Comparison of ENCODE assay signal across 9 cellular contexts in genomic region chr1:26694185-26694572, GRCh38. TPM values are rescaled to one million over a fixed set of nuclear protein-coding genes. Genes with fewer than 3 reads are reported as not detected.
A peak's percentile ranks its signal among the peaks of the same experiment; 100 is the strongest.
DNase-seq lines count a peak whose midpoint lies in the region; ATAC-seq, FAIRE-seq and TF ChIP-seq lines count a peak whose summit lies in the region.
"Had no signal": no experiment of that assay in that cellular context is flagged by ENCODE, and none has a peak within 500 bp of the region (broad histone marks: within the 10 kb centered on the region; RNA-seq: fewer than 3 reads in every experiment).

No MANE protein-coding gene starts in this region.

- WGBS in stomach, 5 donors = 18 to 32% (median 22%) methylated on average over 2 of the region's 2 CpGs

- no peaks in the 10 kb centered on the region for H3K27me3 ChIP-seq in keratinocyte (ENCODE audit: control insufficient read depth, extremely low read depth, insufficient read depth, low read length)
- H3K27me3 ChIP-seq in stomach = no peaks in the 10 kb centered on the region

- dilution Hi-C loops in keratinocyte (cut with MboI; ENCODE audit: extremely low pct_ligation_motif_present, low sequenced_read_pairs) = no loop called here

- ATAC-seq in HG03432 (IDR thresholded peaks at IDR 0.05; ENCODE audit: unreplicated experiment) = no peak

- H3K4me2 ChIP-seq in keratinocyte (ENCODE audit: control insufficient read depth, extremely low read depth, insufficient read depth, low read depth, low read length) = peak overlapping the region; percentile 99

- H3K9ac ChIP-seq in keratinocyte (ENCODE audit: control insufficient read depth, extremely low read depth, insufficient read depth, low read length) = no peak overlapping the region

- CTCF ChIA-PET in activated CD4-positive, alpha-beta memory T cell treated with anti-CD3 and anti-CD28 coated beads for 36 hours (lab: Charles Lee) = interaction anchor here (1.3 to 5.7 kb wide), 4 partner anchors 17 to 194 kb away, joined by 7 to 61 read pairs (median 12); partner anchors contain the start of gene PIGV

- intact Hi-C loops in activated CD4-positive, alpha-beta memory T cell treated with anti-CD3 and anti-CD28 coated beads for 36 hours (cut with micrococcal nuclease) = loop anchor here (5.0 to 10.0 kb wide), 4 partner anchors 92 to 409 kb away; partner anchors contain the start of genes SFN and SH3BGRL3
- intact Hi-C loops in stomach (cut with DNase I; ENCODE audit: low total_unique reads) = no loop called here

- TF ChIP-seq EP300 in stomach (IDR thresholded peaks at IDR 0.05) = no peak

- TF ChIP-seq POLR2A in stomach (IDR thresholded peaks at IDR 0.05) = no peak

- no peaks in the 10 kb centered on the region for H3K9me3 ChIP-seq in keratinocyte (ENCODE audit: control insufficient read depth, low read depth, low read length)
- H3K9me3 ChIP-seq in stomach = no peaks in the 10 kb centered on the region

- no peaks in the 10 kb centered on the region for H3K9me1 ChIP-seq in keratinocyte (ENCODE audit: control insufficient read depth, extremely low read depth, insufficient read depth, low read length)

- DNase-seq in DMS53 (lab: John Stamatoyannopoulos, UW) (peak; percentile 32), DMS53 treated with DMSO at 0.1 percent for 48 hours (lab: John Stamatoyannopoulos, UW; ENCODE audit: unreplicated experiment) (no peak), keratinocyte (ENCODE audit: low read depth, low spot score) (no peak), stomach (no peak), pons (ENCODE audit: low spot score) (no peak), SIG-M5 (lab: John Stamatoyannopoulos, UW) (no peak)
- DNase-seq in activated CD4-positive, alpha-beta memory T cell treated with anti-CD3 and anti-CD28 coated beads for 36 hours = no peak

- H2AFZ ChIP-seq in keratinocyte (ENCODE audit: control insufficient read depth, low read length) = peak overlapping the region; percentile 17

- no peak overlapping the region for H3K4me3 ChIP-seq in keratinocyte (ENCODE audit: control insufficient read depth in 2 of 3, extremely low read depth in 1 of 3, insufficient read depth in 2 of 3, low read depth in 1 of 3, low read length in 3 of 3)
- peak overlapping the region in 1 of 4 donors; percentile 63 for H3K4me3 ChIP-seq in stomach

- H3K27ac ChIP-seq in keratinocyte (ENCODE audit: control insufficient read depth, insufficient read depth, low read length) = peak overlapping the region; percentile 94
- peak overlapping the region; percentile 72 to 98 (median 97) for H3K27ac ChIP-seq in stomach

- TF ChIP-seq CTCF in keratinocyte (optimal IDR thresholded peaks at IDR 0.05 in 1 of 3, IDR thresholded peaks at IDR 0.05 in 1 of 3, conservative IDR thresholded peaks at IDR 0.05 in 1 of 3; ENCODE audit: extremely low read depth in 1 of 3, insufficient read depth in 2 of 3, low read length in 3 of 3) (no peak), stomach (IDR thresholded peaks at IDR 0.05) (no peak)

- H3K4me1 ChIP-seq in keratinocyte (ENCODE audit: control insufficient read depth, extremely low read depth, insufficient read depth, low read length) = peaks cover 34% of the 10 kb centered on the region
- H3K4me1 ChIP-seq in stomach = peaks cover 41 to 63% (median 54%) of the 10 kb centered on the region in 4 donors

- H3K4me1 Mint-ChIP-seq in activated CD4-positive, alpha-beta memory T cell treated with anti-CD3 and anti-CD28 coated beads for 36 hours (ENCODE audit: low read depth) = peaks cover 25% of the 10 kb centered on the region

- H3K27me3 Mint-ChIP-seq in activated CD4-positive, alpha-beta memory T cell treated with anti-CD3 and anti-CD28 coated beads for 36 hours = no peaks in the 10 kb centered on the region

- H3K36me3 Mint-ChIP-seq in activated CD4-positive, alpha-beta memory T cell treated with anti-CD3 and anti-CD28 coated beads for 36 hours = no peaks in the 10 kb centered on the region

- H3K79me2 ChIP-seq in keratinocyte (ENCODE audit: control insufficient read depth, insufficient read depth, low read length) = peaks cover 26% of the 10 kb centered on the region

- H3K4me3 Mint-ChIP-seq in activated CD4-positive, alpha-beta memory T cell treated with anti-CD3 and anti-CD28 coated beads for 36 hours = peak overlapping the region; percentile 86

- H3K36me3 ChIP-seq in keratinocyte (ENCODE audit: control insufficient read depth in 2 of 2, extremely low read depth in 1 of 2, insufficient read depth in 2 of 2, low read length in 2 of 2) (no peaks in the 10 kb centered on the region), stomach (no peaks in the 10 kb centered on the region)

- H3K27ac Mint-ChIP-seq in activated CD4-positive, alpha-beta memory T cell treated with anti-CD3 and anti-CD28 coated beads for 36 hours = peak overlapping the region; percentile 98

- H4K20me1 ChIP-seq in keratinocyte (ENCODE audit: control insufficient read depth, extremely low read depth, insufficient read depth, low read length) = peaks cover 5% of the 10 kb centered on the region

- H3K9me3 Mint-ChIP-seq in activated CD4-positive, alpha-beta memory T cell treated with anti-CD3 and anti-CD28 coated beads for 36 hours = no peaks in the 10 kb centered on the region

- POLR2A ChIA-PET in activated CD4-positive, alpha-beta memory T cell treated with anti-CD3 and anti-CD28 coated beads for 36 hours (lab: Charles Lee) = interaction anchor here (0.6 to 10.4 kb wide), 7 partner anchors 14 to 112 kb away, joined by 3 to 177 read pairs (median 4); partner anchors contain the start of gene PIGV

- FAIRE-seq in keratinocyte (lab: Jason Lieb, UNC) = no peak
- FAIRE-seq: A204.1 had no signal

RNA-seq across cellular contexts. Expression of gene ARID1A, which starts 1.6 kb away (rescaled TPM):
- total RNA-seq in activated CD4-positive, alpha-beta memory T cell treated with anti-CD3 and anti-CD28 coated beads for 36 hours = 10 to 100 TPM; 64.3 to 67.8 TPM
- polyA plus RNA-seq in keratinocyte (5.9 to 20.6 TPM (median 10.2 TPM) in 3 replicates), stomach (10 to 100 TPM in 2 of 3 donors, 1 to 10 TPM in 1; 9.9 to 10.8 (median 10.4) TPM)
- 12.6 TPM for polyA plus RNA-seq in keratinocyte (2011; ENCODE audit: low read depth)
- polyA plus RNA-seq in keratinocyte (2011; cell fraction: cytosol; rRNA removed) = 12.5 and 15.3 TPM in 2 replicates
- 70.1 and 73.8 TPM in 2 replicates for polyA plus RNA-seq in keratinocyte (2011; cell fraction: nucleus; rRNA removed)
- polyA plus RNA-seq in keratinocyte (2012; ENCODE audit: low replicate concordance) = 20.3 and 29.5 TPM in 2 replicates
- 15.6 to 74.1 TPM (median 41.4 TPM) in 3 replicates for polyA minus RNA-seq in keratinocyte
- 20.3 TPM for polyA minus RNA-seq in keratinocyte (2011; cell fraction: cytosol; rRNA and poly(A)+ RNA removed)
- polyA minus RNA-seq in keratinocyte (2011; cell fraction: nucleus; rRNA and poly(A)+ RNA removed) = 47.3 and 69.0 TPM in 2 replicates
- total RNA-seq in stomach = 10 to 100 TPM; 42.9 to 74.2 (median 50.1) TPM
